Comparison of ENCODE assay signal across 26 cellular contexts in genomic region chrX:85941275-85941674, GRCh38.
"Had no signal": no experiment of that assay in that cellular context is flagged by ENCODE, and none has a peak within 500 bp of the region (broad histone marks: within the 10 kb centered on the region; RNA-seq: fewer than 3 reads in every experiment).

No MANE protein-coding gene starts in this region.

- H3K4me3 Mint-ChIP-seq: activated B cell treated with CpG ODN at 0.5 μM for 24 hours; activated CD4-positive, alpha-beta memory T cell treated with anti-CD3 and anti-CD28 coated beads for 36 hours; activated CD4-positive, alpha-beta T cell treated with anti-CD3 and anti-CD28 coated beads, Interleukin-2, amount 10 ng/mL, durations not matched to agents 7 days and 5 days; activated naive CD8-positive, alpha-beta T cell treated with anti-CD3 and anti-CD28 coated beads, Interleukin-2, amount 50 U/mL, for 24 hours; activated T-cell treated with anti-CD3 and anti-CD28 coated beads, Interleukin-2, amount 50 U/mL, for 4 hours; brain; T-cell had no signal

- H3K27ac ChIP-seq: ascending aorta, cardiac muscle cell, Peyer's patch had no signal

- H3K36me3 ChIP-seq: cardiac muscle cell, Peyer's patch had no signal

- H3K27ac Mint-ChIP-seq: activated B cell treated with CpG ODN at 0.5 μM for 24 hours; activated CD4-positive, alpha-beta memory T cell treated with anti-CD3 and anti-CD28 coated beads for 36 hours; activated CD4-positive, alpha-beta T cell treated with anti-CD3 and anti-CD28 coated beads, Interleukin-2, amount 10 ng/mL, durations not matched to agents 7 days and 5 days; activated naive CD4-positive, alpha-beta T cell treated with anti-CD3 and anti-CD28 coated beads, Interleukin-2, amount 50 U/mL, for 72 hours; activated naive CD8-positive, alpha-beta T cell treated with anti-CD3 and anti-CD28 coated beads, Interleukin-2, amount 50 U/mL, for 24 hours; brain; T-cell had no signal

- H3K27me3 Mint-ChIP-seq: activated B cell treated with CpG ODN at 0.5 μM for 24 hours; activated CD4-positive, alpha-beta memory T cell treated with anti-CD3 and anti-CD28 coated beads for 36 hours; activated CD4-positive, alpha-beta T cell treated with anti-CD3 and anti-CD28 coated beads, Interleukin-2, amount 10 ng/mL, durations not matched to agents 7 days and 5 days; activated naive CD8-positive, alpha-beta T cell treated with anti-CD3 and anti-CD28 coated beads, Interleukin-2, amount 50 U/mL, for 24 hours; brain had no signal

- H3K4me3 ChIP-seq: ascending aorta, cardiac muscle cell, Peyer's patch had no signal

- ATAC-seq: activated naive CD4-positive, alpha-beta T cell treated with anti-CD3 and anti-CD28 coated beads, Interleukin-2, amount 50 U/mL, for 72 hours; activated naive CD8-positive, alpha-beta T cell treated with anti-CD3 and anti-CD28 coated beads, Interleukin-2, amount 50 U/mL, for 24 hours; activated T-cell treated with anti-CD3 and anti-CD28 coated beads, Interleukin-2, amount 50 U/mL, for 4 hours; T-cell had no signal

- H3K4me1 ChIP-seq: ascending aorta, Peyer's patch had no signal

- H3K27me3 ChIP-seq: ascending aorta, cardiac muscle cell, Peyer's patch had no signal

- H3K4me1 Mint-ChIP-seq: activated CD4-positive, alpha-beta T cell treated with anti-CD3 and anti-CD28 coated beads, Interleukin-2, amount 10 ng/mL, durations not matched to agents 7 days and 5 days; activated naive CD8-positive, alpha-beta T cell treated with anti-CD3 and anti-CD28 coated beads, Interleukin-2, amount 50 U/mL, for 24 hours; brain had no signal

- DNase-seq: activated B cell treated with CpG ODN at 0.5 μM for 24 hours; activated CD4-positive, alpha-beta memory T cell treated with anti-CD3 and anti-CD28 coated beads for 36 hours; activated CD4-positive, alpha-beta T cell treated with anti-CD3 and anti-CD28 coated beads, Interleukin-2, amount 10 ng/mL, durations not matched to agents 7 days and 5 days; activated CD8-positive, alpha-beta memory T cell treated with anti-CD3 and anti-CD28 coated beads for 24 hours; activated effector memory CD4-positive, alpha-beta T cell treated with anti-CD3 and anti-CD28 coated beads, Interleukin-2, amount 50 U/mL, for 16 hours; activated naive CD4-positive, alpha-beta T cell treated with Interleukin-2 at 50 U/mL for 16 hours; activated naive CD8-positive, alpha-beta T cell treated with anti-CD3 and anti-CD28 coated beads, Interleukin-2, amount 50 U/mL, for 24 hours; activated T-cell treated with anti-CD3 and anti-CD28 coated beads, Interleukin-2, amount 50 U/mL, for 4 hours; amniotic stem cell; cerebellar nuclear complex; NCI-H1048; NCI-H146; NCI-H187 treated with DMSO at 0.1 percent for 48 hours; NCI-H2081 treated with DMSO at 0.1 percent for 48 hours; NCI-H446; NCI-H524; Peyer's patch; SHP77 treated with DMSO at 0.1 percent for 48 hours; T-cell; T-helper 2 cell; T1000 had no signal

- FAIRE-seq: TTC549 had no signal
